Comparison of ENCODE assay signal across 31 cellular contexts in the genomic region with DNA sequence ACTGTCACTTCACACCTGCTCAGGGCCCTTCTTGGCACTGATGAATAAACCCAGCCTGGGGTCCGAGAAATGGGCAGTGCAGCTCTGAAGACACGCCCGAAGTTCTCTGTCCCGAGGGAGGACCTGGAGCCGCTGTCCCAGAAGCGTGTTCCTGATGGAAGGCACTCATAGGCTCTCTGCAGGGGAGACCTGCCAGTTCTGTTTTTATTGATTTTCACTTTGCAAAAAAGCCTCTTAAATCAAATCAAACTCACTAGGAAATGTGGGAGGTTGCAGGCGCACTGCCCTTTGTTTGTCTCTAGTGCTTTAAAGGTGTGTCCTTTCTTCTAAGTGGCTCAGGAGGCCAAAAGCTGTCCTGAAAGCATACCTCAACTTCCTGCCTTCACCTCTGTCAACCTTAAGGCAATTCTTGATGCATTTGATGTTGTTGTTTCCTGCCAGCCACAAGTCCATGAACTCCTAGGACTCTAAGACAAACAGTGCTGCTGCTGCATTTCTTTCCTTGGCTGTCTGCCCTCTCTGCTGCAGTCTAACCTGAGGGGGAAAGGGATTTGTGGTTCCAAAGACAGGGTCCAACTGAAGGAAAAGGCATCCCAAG.
"Had no signal": no experiment of that assay in that cellular context is flagged by ENCODE, and none has a peak within 500 bp of the region (broad histone marks: within the 10 kb centered on the region; RNA-seq: fewer than 3 reads in every experiment).

No MANE protein-coding gene starts in this region.

- H3K27me3 ChIP-seq: esophagus muscularis mucosa, foreskin keratinocyte, heart left ventricle, neural progenitor cell, upper lobe of left lung, vagina had no signal

- H3K36me3 ChIP-seq: esophagus muscularis mucosa, heart left ventricle, neural progenitor cell, thoracic aorta, upper lobe of left lung, vagina, WERI-Rb-1 had no signal

- H3K4me1 ChIP-seq: esophagus muscularis mucosa, foreskin keratinocyte, heart left ventricle, neural progenitor cell, upper lobe of left lung, vagina had no signal

- H3K4me3 ChIP-seq: esophagus muscularis mucosa, heart left ventricle, neural progenitor cell, skin epidermis, thoracic aorta, upper lobe of left lung, vagina had no signal

- FAIRE-seq: bronchial epithelial cell, colon, kidney, TTC549 had no signal

- DNase-seq: activated CD8-positive, alpha-beta memory T cell treated with anti-CD3 and anti-CD28 coated beads, Interleukin-2, amount 10 ng/mL, durations not matched to agents 7 days and 5 days; activated CD8-positive, alpha-beta T cell treated with anti-CD3 and anti-CD28 coated beads, Interleukin-2, amount 10 ng/mL, durations not matched to agents 7 days and 5 days; activated naive CD4-positive, alpha-beta T cell; activated T-cell treated with anti-CD3 and anti-CD28 coated beads, Interleukin-2, amount 50 U/mL, for 72 hours; dermis blood vessel endothelial cell; effector CD4-positive, alpha-beta T cell; foreskin keratinocyte; heart left ventricle; hypothalamus; immature natural killer cell; kidney; left colon; midbrain; naive thymus-derived CD8-positive, alpha-beta T cell; stimulated activated CD4-positive, alpha-beta T cell treated with anti-CD3 and anti-CD28 coated beads, Interleukin-12 subunit alpha, Interleukin-12 subunit beta, amount 100 ng/mL, for 4 hours; stimulated activated CD4-positive, alpha-beta T cell treated with anti-CD3 and anti-CD28 coated beads, Interleukin-4, amount 100 ng/mL, for 24 hours; T-helper 9 cell; WERI-Rb-1 had no signal

- H3K9me3 ChIP-seq: esophagus muscularis mucosa, heart left ventricle, thoracic aorta, upper lobe of left lung, vagina had no signal

- ATAC-seq: activated CD4-positive, CD25-positive, alpha-beta regulatory T cell treated with anti-CD3 and anti-CD28 coated beads, Interleukin-2, amount 50 U/mL, for 24 hours; activated CD8-positive, alpha-beta memory T cell treated with anti-CD3 and anti-CD28 coated beads, Interleukin-2, amount 10 ng/mL, durations not matched to agents 7 days and 5 days; activated CD8-positive, alpha-beta T cell treated with anti-CD3 and anti-CD28 coated beads, Interleukin-2, amount 10 ng/mL, durations not matched to agents 7 days and 5 days; activated naive CD4-positive, alpha-beta T cell treated with anti-CD3 and anti-CD28 coated beads, Interleukin-2, amount 50 U/mL, for 72 hours; activated T-cell treated with anti-CD3 and anti-CD28 coated beads, Interleukin-2, amount 50 U/mL, for 72 hours; foreskin keratinocyte; heart left ventricle; left colon; naive thymus-derived CD8-positive, alpha-beta T cell; sciatic nerve; stimulated activated effector memory CD8-positive, alpha-beta T cell treated with anti-CD3 and anti-CD28 coated beads, Interleukin-12 subunit alpha, Interleukin-12 subunit beta, amount 100 ng/mL, for 72 hours had no signal

- H3K27ac ChIP-seq: esophagus muscularis mucosa, foreskin keratinocyte, heart left ventricle, neural progenitor cell, skin epidermis, thoracic aorta, upper lobe of left lung, vagina, WERI-Rb-1 had no signal
